ENCODE assay signal across 20 cellular contexts in genomic region chr7:157183832-157184231, GRCh38. TPM values are rescaled to one million over a fixed set of nuclear protein-coding genes. Genes with fewer than 3 reads are reported as not detected.
A peak's percentile ranks its signal among the peaks of the same experiment; 100 is the strongest.
DNase-seq lines count a peak whose midpoint lies in the region; ATAC-seq, FAIRE-seq and TF ChIP-seq lines count a peak whose summit lies in the region.
"Had no signal": no experiment of that assay in that cellular context is flagged by ENCODE, and none has a peak within 500 bp of the region (broad histone marks: within the 10 kb centered on the region; RNA-seq: fewer than 3 reads in every experiment).

No MANE protein-coding gene starts in this region.

- CTCF ChIA-PET in activated naive CD4-positive, alpha-beta T cell treated with anti-CD3 and anti-CD28 coated beads, Interleukin-2, amount 10 ng/mL, durations not matched to agents 7 days and 5 days (lab: Charles Lee) = no interaction called here
- CTCF ChIA-PET in K562 (lab: Yijun Ruan, JAX; ENCODE audit: low intra/inter-chr PET ratio) = no interaction called here

- H3K9me3 Mint-ChIP-seq in activated naive CD4-positive, alpha-beta T cell treated with anti-CD3 and anti-CD28 coated beads, Interleukin-2, amount 10 ng/mL, durations not matched to agents 7 days and 5 days = no peaks in the 10 kb centered on the region
- H3K9me3 Mint-ChIP-seq: CD14-positive monocyte; CD4-positive, alpha-beta memory T cell; CD4-positive, CD25-positive, alpha-beta regulatory T cell; CD8-positive, alpha-beta memory T cell had no signal

- peak overlapping the region; percentile 60 for H3K27ac Mint-ChIP-seq in activated naive CD4-positive, alpha-beta T cell treated with anti-CD3 and anti-CD28 coated beads, Interleukin-2, amount 10 ng/mL, durations not matched to agents 7 days and 5 days
- H3K27ac Mint-ChIP-seq: CD8-positive, alpha-beta memory T cell had no signal

- no peaks in the 10 kb centered on the region for H3K27me3 ChIP-seq in HUES64 (ENCODE audit: insufficient read depth, low read length)
- H3K27me3 ChIP-seq in K562 (ENCODE audit: control insufficient read depth in 2 of 2, insufficient read depth in 2 of 2, low read length in 2 of 2) = no peaks in the 10 kb centered on the region
- H3K27me3 ChIP-seq: BE2C, BLaER1 had no signal

- TF ChIP-seq POLR2A in K562 (conservative IDR thresholded peaks at IDR 0.05) = no peak

- peak overlapping the region; percentile 8; the same call in 1 of the 2 replicates for H3K27ac ChIP-seq in HUES64 (ENCODE audit: low read depth, low read length)
- H3K27ac ChIP-seq in K562 (ENCODE audit: extremely low read depth, low read depth, low read length) = no peak overlapping the region
- H3K27ac ChIP-seq: 22Rv1, A549, BLaER1 had no signal

- in situ Hi-C loops in K562 (cut with MboI) = no loop called here

- H3K36me3 ChIP-seq in HUES64 (ENCODE audit: insufficient read depth, low read length) (peaks cover 97% of the 10 kb centered on the region), K562 (ENCODE audit: control insufficient read depth, insufficient read depth, low read length) (peaks cover 96% of the 10 kb centered on the region)

- H3K9me1 ChIP-seq in K562 (ENCODE audit: control insufficient read depth, insufficient read depth, low read length) = peaks cover under 1% of the 10 kb centered on the region

- H3K36me3 Mint-ChIP-seq in activated naive CD4-positive, alpha-beta T cell treated with anti-CD3 and anti-CD28 coated beads, Interleukin-2, amount 10 ng/mL, durations not matched to agents 7 days and 5 days = peaks cover 43% of the 10 kb centered on the region

- no peak overlapping the region for H3K4me2 ChIP-seq in K562 (ENCODE audit: insufficient read depth, low read length)
- H3K4me2 ChIP-seq: A549, BLaER1 had no signal

- H3K4me1 ChIP-seq in HUES64 (ENCODE audit: insufficient read depth, low read length) = peaks cover 6% of the 10 kb centered on the region
- H3K4me1 ChIP-seq in K562 (replicated peaks in 1 of 2; ENCODE audit: control insufficient read depth in 2 of 2, insufficient read depth in 2 of 2, low read length in 2 of 2) = no peaks in the 10 kb centered on the region
- H3K4me1 ChIP-seq: A549, BLaER1 had no signal

- FAIRE-seq in K562 (lab: Jason Lieb, UNC) = no peak
- FAIRE-seq: A549, GM12891 had no signal

- BruUV-seq in K562 (replicated peaks; lab: Mats Ljungman, UMichigan) = no TSS peak

- no peak overlapping the region for H2AFZ ChIP-seq in K562 (ENCODE audit: low read depth, low read length)

- peaks cover 5% of the 10 kb centered on the region; the same call in 1 of the 2 replicates for H4K20me1 ChIP-seq in K562 (replicated peaks; ENCODE audit: control insufficient read depth, insufficient read depth, low read length)

- no peak overlapping the region for H3K4me3 ChIP-seq in HUES64 (ENCODE audit: low read length)
- H3K4me3 ChIP-seq in K562 = no peak overlapping the region
- H3K4me3 ChIP-seq: A549, BLaER1 had no signal

- H3K9ac ChIP-seq in HUES64 (ENCODE audit: low read depth, low read length) (no peak overlapping the region), K562 (ENCODE audit: insufficient read depth in 1 of 2, low read depth in 2 of 2, low read length in 2 of 2) (peak overlapping the region in 1 of 2 experiments; percentile 5; a peak in 1 of 4 replicates)
- H3K9ac ChIP-seq: BLaER1 had no signal

- TF ChIP-seq EP300 in K562 (IDR thresholded peaks at IDR 0.05; ENCODE audit: low read length) = no peak

- TF ChIP-seq RAD21 in K562 (CRISPR knock-in tag; conservative IDR thresholded peaks at IDR 0.05 in 1 of 2, IDR thresholded peaks at IDR 0.05 in 1 of 2) = no peak

- no peaks in the 10 kb centered on the region for H3K27me3 Mint-ChIP-seq in activated naive CD4-positive, alpha-beta T cell treated with anti-CD3 and anti-CD28 coated beads, Interleukin-2, amount 10 ng/mL, durations not matched to agents 7 days and 5 days
- H3K27me3 Mint-ChIP-seq: CD4-positive, alpha-beta memory T cell; CD4-positive, CD25-positive, alpha-beta regulatory T cell; CD8-positive, alpha-beta memory T cell had no signal

- ATAC-seq in K562 (no peak), GM18867 (IDR thresholded peaks at IDR 0.05; ENCODE audit: unreplicated experiment) (no peak)
- ATAC-seq: A549 had no signal

- TF ChIP-seq CTCF in K562 (IDR thresholded peaks at IDR 0.05 in 2 of 3, conservative IDR thresholded peaks at IDR 0.05 in 1 of 3; ENCODE audit: insufficient read depth in 2 of 3, low read depth in 1 of 3, low read length in 3 of 3) = no peak

- H3K79me2 ChIP-seq in K562 (ENCODE audit: control insufficient read depth, insufficient read depth, low read length) = no peaks in the 10 kb centered on the region; the same call in 2 of the 3 replicates

- WGBS in HUES64 = 92% methylated on average over 15 of the region's 15 CpGs
- 95% methylated on average over 15 of the region's 15 CpGs for WGBS in K562 (ENCODE audit: insufficient coverage, low coverage, missing lambda C conversion rate)

- intact Hi-C loops in K562 (cut with micrococcal nuclease) = no loop called here

- H3K4me3 Mint-ChIP-seq in activated naive CD4-positive, alpha-beta T cell treated with anti-CD3 and anti-CD28 coated beads, Interleukin-2, amount 10 ng/mL, durations not matched to agents 7 days and 5 days = no peak overlapping the region
- H3K4me3 Mint-ChIP-seq: CD14-positive monocyte; CD4-positive, alpha-beta memory T cell; CD4-positive, CD25-positive, alpha-beta regulatory T cell; CD8-positive, alpha-beta memory T cell had no signal

- no peak for DNase-seq in activated naive CD4-positive, alpha-beta T cell treated with anti-CD3 and anti-CD28 coated beads, Interleukin-2, amount 10 ng/mL, durations not matched to agents 7 days and 5 days
- DNase-seq in activated naive CD4-positive, alpha-beta T cell treated with Interleukin-2 at 50 U/mL for 16 hours = no peak
- DNase-seq in K562 (ENCODE audit: extremely low read depth in 1 of 4, low spot score in 3 of 4) (no peak), NCI-H2107 (lab: John Stamatoyannopoulos, UW) (no peak)
- DNase-seq: ACHN; BE2C; C1 segment of cervical spinal cord; CD4-positive, alpha-beta memory T cell; CD4-positive, CD25-positive, alpha-beta regulatory T cell; CD8-positive, alpha-beta memory T cell; COR-L47; DMS79 treated with DMSO at 0.1 percent for 48 hours; GF-D8 had no signal

- no peaks in the 10 kb centered on the region for H3K4me1 Mint-ChIP-seq in activated naive CD4-positive, alpha-beta T cell treated with anti-CD3 and anti-CD28 coated beads, Interleukin-2, amount 10 ng/mL, durations not matched to agents 7 days and 5 days
- H3K4me1 Mint-ChIP-seq: CD14-positive monocyte; CD4-positive, alpha-beta memory T cell; CD8-positive, alpha-beta memory T cell had no signal

- POLR2A ChIA-PET in K562 (lab: Yijun Ruan, JAX) = interaction anchor here (0.7 to 1.5 kb wide), 2 partner anchors 18 to 39 kb away, joined by 3 read pairs; no protein-coding TSS in a partner anchor

- H3K9me3 ChIP-seq in HUES64 (ENCODE audit: insufficient read depth, low read depth, low read length) (no peaks in the 10 kb centered on the region), K562 (replicated peaks; ENCODE audit: control insufficient read depth, insufficient read depth, low read depth, low read length) (no peaks in the 10 kb centered on the region)
- H3K9me3 ChIP-seq: A549, BE2C, BLaER1 had no signal

TF ChIP-seq in K562, 482 proteins besides CTCF, POLR2A, EP300 and RAD21:
- TF ChIP-seq RCOR1 (IDR thresholded peaks at IDR 0.05; ENCODE audit: borderline replicate concordance in 1 of 2, low read depth in 2 of 2, low read length in 2 of 2) (no peak), RBM22 (IDR thresholded peaks at IDR 0.05; ENCODE audit: low read depth, low read length, poor library complexity, severe bottlenecking) (peak; percentile 78), POLR2G (IDR thresholded peaks at IDR 0.05; ENCODE audit: low read depth, low read length) (peak; percentile 54)

RNA-seq across cellular contexts. Expression of gene UBE3C, which starts 45.1 kb away (rescaled TPM):
- polyA plus RNA-seq in HUES64 (2013, experiment 1 of 2) = 36.5 TPM
- polyA plus RNA-seq in HUES64 (2013, experiment 2 of 2) = 34.9 TPM
- total RNA-seq in K562 (2011; cell fraction: chromatin; rRNA removed; ENCODE audit: low replicate concordance) = 288 and 606 TPM in 2 replicates
- total RNA-seq in K562 (2011; cell fraction: nucleolus; rRNA removed) = 128 and 147 TPM in 2 replicates
- 296 and 333 TPM in 2 replicates for total RNA-seq in K562 (2011; cell fraction: nucleoplasm; rRNA removed)
- total RNA-seq in K562 (2014; rRNA removed) = 75.4 and 80.9 TPM in 2 replicates
- total RNA-seq in K562 (2014; rRNA removed; fragmentation: Illumina TruSeq; extraction: Trizol) = 91.7 and 99.0 TPM in 2 replicates
- total RNA-seq in K562 (2015; rRNA removed; fragmentation: Illumina TruSeq; extraction: Trizol) = 75.4 and 84.7 TPM in 2 replicates
- total RNA-seq in K562 (2021) = 76.0 and 76.4 TPM in 2 replicates
- polyA plus RNA-seq in K562 (2011; rRNA removed) = 45.4 and 81.4 TPM in 2 replicates
- 39.7 and 40.3 TPM in 2 replicates for polyA plus RNA-seq in K562 (2011; cell fraction: cytosol; rRNA removed)
- polyA plus RNA-seq in K562 (2011; cell fraction: nucleus; rRNA removed) = 38.6 and 55.2 TPM in 2 replicates
- polyA plus RNA-seq in K562 (2012) = 38.5 and 40.4 TPM in 2 replicates
- polyA plus RNA-seq in K562 (2014; fragmentation: Illumina TruSeq; extraction: Trizol) = 59.8 and 66.9 TPM in 2 replicates
- 10 to 100 TPM in 1 of 2 experiments, 1 to 10 TPM in 1; 9.6 to 15.3 TPM for polyA plus RNA-seq in K562 (2014; fragmentation: Nextera tagmentation; extraction: Ambion mirVana)
- polyA plus RNA-seq in K562 (2014; rRNA removed) = 58.0 and 61.9 TPM in 2 replicates
- polyA minus RNA-seq in K562 (2011; rRNA and poly(A)+ RNA removed) = 123 and 152 TPM in 2 replicates
- polyA minus RNA-seq in K562 (2011; cell fraction: cytosol; rRNA and poly(A)+ RNA removed) = 44.5 and 80.8 TPM in 2 replicates
- polyA minus RNA-seq in K562 (2011; cell fraction: nucleus; rRNA and poly(A)+ RNA removed) = 96.0 and 102 TPM in 2 replicates
